In genomic region chr7:111081553-111081952, GRCh38 we compare ENCODE assay signal across 21 cellular contexts. TPM values are rescaled to one million over a fixed set of nuclear protein-coding genes. Genes with fewer than 3 reads are reported as not detected.
DNase-seq lines count a peak whose midpoint lies in the region; ATAC-seq and TF ChIP-seq lines count a peak whose summit lies in the region.
"Had no signal": no experiment of that assay in that cellular context is flagged by ENCODE, and none has a peak within 500 bp of the region (broad histone marks: within the 10 kb centered on the region; RNA-seq: fewer than 3 reads in every experiment).

No MANE protein-coding gene starts in this region.

- CTCF ChIA-PET in activated B cell treated with CpG ODN at 0.5 μM for 24 hours (lab: Charles Lee) = no interaction called here

- no peaks in the 10 kb centered on the region for H3K27me3 ChIP-seq in CD4-positive, CD25-positive, alpha-beta regulatory T cell (ENCODE audit: control insufficient read depth, insufficient read depth, low read length)

- no peaks in the 10 kb centered on the region for H3K36me3 ChIP-seq in CD4-positive, CD25-positive, alpha-beta regulatory T cell (ENCODE audit: control insufficient read depth, insufficient read depth, low read length)
- no peaks in the 10 kb centered on the region for H3K36me3 ChIP-seq in mucosa of descending colon (ENCODE audit: low read depth)
- H3K36me3 ChIP-seq: lower lobe of right lung had no signal

- no peaks in the 10 kb centered on the region for H3K9me3 ChIP-seq in CD4-positive, CD25-positive, alpha-beta regulatory T cell (ENCODE audit: control insufficient read depth in 2 of 2, low read length in 2 of 2)
- H3K9me3 ChIP-seq in mucosa of descending colon = no peaks in the 10 kb centered on the region
- H3K9me3 ChIP-seq: lower lobe of right lung had no signal

- no peaks in the 10 kb centered on the region for H3K27me3 Mint-ChIP-seq in CD4-positive, CD25-positive, alpha-beta regulatory T cell
- no peaks in the 10 kb centered on the region for H3K27me3 Mint-ChIP-seq in activated B cell treated with CpG ODN at 0.5 μM for 24 hours

- peak overlapping the region; percentile 9 for H3K27ac ChIP-seq in CD4-positive, CD25-positive, alpha-beta regulatory T cell (ENCODE audit: insufficient read depth, low read length, poor library complexity, severe bottlenecking)

- H3K4me1 ChIP-seq in CD4-positive, CD25-positive, alpha-beta regulatory T cell (ENCODE audit: control insufficient read depth, insufficient read depth, low read length, poor library complexity, severe bottlenecking) = peaks cover 33% of the 10 kb centered on the region
- no peaks in the 10 kb centered on the region for H3K4me1 ChIP-seq in mucosa of descending colon (ENCODE audit: low read depth)

- POLR2A ChIA-PET in activated B cell treated with CpG ODN at 0.5 μM for 24 hours (lab: Charles Lee) = no interaction called here

- H3K27ac Mint-ChIP-seq in CD4-positive, CD25-positive, alpha-beta regulatory T cell = peak overlapping the region; percentile 29 to 96 (median 83)
- H3K27ac Mint-ChIP-seq in activated B cell treated with CpG ODN at 0.5 μM for 24 hours = peak overlapping the region; percentile 65
- H3K27ac Mint-ChIP-seq: immature natural killer cell, nephron progenitor cell had no signal

- no peaks in the 10 kb centered on the region for H3K36me3 Mint-ChIP-seq in CD4-positive, CD25-positive, alpha-beta regulatory T cell
- no peaks in the 10 kb centered on the region for H3K36me3 Mint-ChIP-seq in activated B cell treated with CpG ODN at 0.5 μM for 24 hours (ENCODE audit: low read depth)
- H3K36me3 Mint-ChIP-seq: immature natural killer cell had no signal

- H3K4me1 Mint-ChIP-seq in CD4-positive, CD25-positive, alpha-beta regulatory T cell = peaks cover 36 to 61% (median 43%) of the 10 kb centered on the region in 4 donors
- peaks cover 47% of the 10 kb centered on the region for H3K4me1 Mint-ChIP-seq in activated B cell treated with CpG ODN at 0.5 μM for 24 hours

- TF ChIP-seq CTCF in activated B cell treated with CpG ODN at 0.5 μM for 24 hours (IDR thresholded peaks at IDR 0.05) = no peak
- no peak for TF ChIP-seq CTCF in mucosa of descending colon (IDR thresholded peaks at IDR 0.05)

- intact Hi-C loops in activated B cell treated with CpG ODN at 0.5 μM for 24 hours (cut with micrococcal nuclease) = loop anchor here (5.0 kb wide), 2 partner anchors 241 to 1711 kb away; partner anchors contain the start of gene TMEM168
- intact Hi-C loops in mucosa of descending colon (cut with DNase I, micrococcal nuclease) = no loop called here

- H3K4me3 Mint-ChIP-seq in CD4-positive, CD25-positive, alpha-beta regulatory T cell = peak overlapping the region in 3 of 4 donors; percentile 29 to 62 (median 35)
- no peak overlapping the region for H3K4me3 Mint-ChIP-seq in activated B cell treated with CpG ODN at 0.5 μM for 24 hours
- H3K4me3 Mint-ChIP-seq: nephron progenitor cell had no signal

- H3K4me3 ChIP-seq in CD4-positive, CD25-positive, alpha-beta regulatory T cell (ENCODE audit: low read depth, low read length) = peak overlapping the region; percentile 66
- no peak overlapping the region for H3K4me3 ChIP-seq in mucosa of descending colon
- H3K4me3 ChIP-seq: lower lobe of right lung had no signal

- peak in 1 of 3 donors; percentile 64 for DNase-seq in CD4-positive, CD25-positive, alpha-beta regulatory T cell
- DNase-seq in activated B cell treated with CpG ODN at 0.5 μM for 24 hours (no peak), mucosa of descending colon (no peak), cerebellar cortex (ENCODE audit: low spot score) (no peak), NCI-H1694 (lab: John Stamatoyannopoulos, UW) (no peak), NCI-H1417 treated with DMSO at 0.1 percent for 48 hours (lab: John Stamatoyannopoulos, UW) (no peak)
- DNase-seq: activated effector memory CD4-positive, alpha-beta T cell treated with anti-CD3 and anti-CD28 coated beads, Interleukin-2, amount 50 U/mL, for 16 hours; Calu3; effector CD4-positive, alpha-beta T cell; GDM1; GOT3; immature natural killer cell; lower lobe of right lung; NCI-H187; NCI-H446 treated with DMSO at 0.1 percent for 48 hours; nephron progenitor cell; right cardiac atrium; Right ventricle myocardium superior; stimulated activated CD4-positive, alpha-beta T cell treated with anti-CD3 and anti-CD28 coated beads, Interleukin-1b, Interleukin-23, amount 100 ng/mL, for 48 hours had no signal

- no peaks in the 10 kb centered on the region for H3K9me3 Mint-ChIP-seq in CD4-positive, CD25-positive, alpha-beta regulatory T cell
- H3K9me3 Mint-ChIP-seq in activated B cell treated with CpG ODN at 0.5 μM for 24 hours = peaks cover 3% of the 10 kb centered on the region
- H3K9me3 Mint-ChIP-seq: immature natural killer cell, nephron progenitor cell had no signal

- ATAC-seq in CD4-positive, CD25-positive, alpha-beta regulatory T cell (ENCODE audit: low read depth in 2 of 2) = peak in 1 of 2 donors; percentile 19
- ATAC-seq in GM18498 (IDR thresholded peaks at IDR 0.05; ENCODE audit: unreplicated experiment) = peak; percentile 23
- ATAC-seq in activated B cell treated with CpG ODN at 0.5 μM for 24 hours (ENCODE audit: low read depth) = no peak
- ATAC-seq in mucosa of descending colon = peak; percentile 33
- ATAC-seq in HG03571 (IDR thresholded peaks at IDR 0.05; ENCODE audit: unreplicated experiment) = no peak
- ATAC-seq: lower lobe of right lung, right cardiac atrium had no signal

RNA-seq across cellular contexts. Expression of gene LRRN3, which starts 9.4 kb away (rescaled TPM):
- 1.7 TPM for total RNA-seq in CD4-positive, CD25-positive, alpha-beta regulatory T cell
- polyA plus RNA-seq in CD4-positive, CD25-positive, alpha-beta regulatory T cell = 1 to 10 TPM; 1.3 to 2.3 (median 1.9) TPM
- total RNA-seq in activated B cell treated with CpG ODN at 0.5 μM for 24 hours (not detected in 2 replicates), mucosa of descending colon (under 1 TPM; 0.29 to 0.80 (median 0.73) TPM)
- total RNA-seq: Calu3 had no signal

Comparison
In these comparisons a context has a peak if more than half of its experiments do, and no peak if none do; other contexts are left out.
1. ATAC-seq: peak in GM18498 (single experiment) and mucosa of descending colon (single experiment); none in activated B cell treated with CpG ODN at 0.5 μM for 24 hours (single experiment) and HG03571 (single experiment).